In genomic region chr3:36901588-36901987, GRCh38 we compare ENCODE assay signal across 22 cellular contexts. TPM values are rescaled to one million over a fixed set of nuclear protein-coding genes. Genes with fewer than 3 reads are reported as not detected.
DNase-seq lines count a peak whose midpoint lies in the region; ATAC-seq and TF ChIP-seq lines count a peak whose summit lies in the region.
"Had no signal": no experiment of that assay in that cellular context is flagged by ENCODE, and none has a peak within 500 bp of the region (broad histone marks: within the 10 kb centered on the region; RNA-seq: fewer than 3 reads in every experiment).

No MANE protein-coding gene starts in this region.

- H2AFZ ChIP-seq in SU-DHL-6 (ENCODE audit: low read depth, low read length, severe bottlenecking) = peak overlapping the region; percentile 32

- peaks cover 30% of the 10 kb centered on the region for H3K36me3 Mint-ChIP-seq in stimulated activated naive CD8-positive, alpha-beta T cell treated with anti-CD3 and anti-CD28 coated beads, Interleukin-15, Interleukin-2, amounts not matched to agents 100 ng/mL and 50 ng/mL, for 24 hours (ENCODE audit: low read depth)
- peaks cover 17 to 22% of the 10 kb centered on the region in 2 donors for H3K36me3 Mint-ChIP-seq in naive B cell
- peaks cover 82% of the 10 kb centered on the region for H3K36me3 Mint-ChIP-seq in activated CD8-positive, alpha-beta T cell treated with anti-CD3 and anti-CD28 coated beads, Interleukin-2, amount 10 ng/mL, durations not matched to agents 7 days and 5 days (ENCODE audit: low read depth)

- POLR2A ChIA-PET in activated CD8-positive, alpha-beta T cell treated with anti-CD3 and anti-CD28 coated beads, Interleukin-2, amount 10 ng/mL, durations not matched to agents 7 days and 5 days (lab: Charles Lee) = no interaction called here

- no peaks in the 10 kb centered on the region for H3K27me3 ChIP-seq in SU-DHL-6 (ENCODE audit: low read length)
- H3K27me3 ChIP-seq: neutrophil, Peyer's patch, upper lobe of right lung had no signal

- H3K9me2 ChIP-seq in SU-DHL-6 (replicated peaks; ENCODE audit: insufficient read depth, low read length) = no peaks in the 10 kb centered on the region

- H4K20me1 ChIP-seq in SU-DHL-6 (ENCODE audit: low read depth, low read length) = no peaks in the 10 kb centered on the region

- H3F3A ChIP-seq in SU-DHL-6 (ENCODE audit: insufficient read depth) = peaks cover 18% of the 10 kb centered on the region

- CTCF ChIA-PET in activated CD8-positive, alpha-beta T cell treated with anti-CD3 and anti-CD28 coated beads, Interleukin-2, amount 10 ng/mL, durations not matched to agents 7 days and 5 days (lab: Charles Lee) = interaction anchor here (0.9 to 9.3 kb wide), 4 partner anchors 8 to 57 kb away, joined by 3 to 84 read pairs (median 8); no protein-coding TSS in a partner anchor

- TF ChIP-seq CTCF in SU-DHL-6 (IDR thresholded peaks at IDR 0.05; ENCODE audit: insufficient read depth, low read length, poor library complexity, severe bottlenecking) = no peak

- no peak overlapping the region for H3K4me3 Mint-ChIP-seq in stimulated activated naive CD8-positive, alpha-beta T cell treated with anti-CD3 and anti-CD28 coated beads, Interleukin-15, Interleukin-2, amounts not matched to agents 100 ng/mL and 50 ng/mL, for 24 hours
- H3K4me3 Mint-ChIP-seq in stimulated activated naive CD8-positive, alpha-beta T cell treated with anti-CD3 and anti-CD28 coated beads, Interleukin-15, amount 100 ng/mL, for 72 hours = peak overlapping the region in 1 of 2 donors; percentile 5
- peak overlapping the region in 6 of 8 donors; percentile 7 to 87 (median 68) for H3K4me3 Mint-ChIP-seq in naive B cell
- no peak overlapping the region for H3K4me3 Mint-ChIP-seq in activated CD8-positive, alpha-beta T cell treated with anti-CD3 and anti-CD28 coated beads, Interleukin-2, amount 10 ng/mL, durations not matched to agents 7 days and 5 days
- H3K4me3 Mint-ChIP-seq: activated T-helper 1 cell treated with anti-CD3 and anti-CD28 coated beads, Interleukin-12 subunit alpha, Interleukin-12 subunit beta, Interleukin-2, Interleukin-4 antibody, amounts not matched to agents 30 ng/mL and 10 ng/mL and 1 ng/mL, durations not matched to agents 14 hours and 24 hours and 36 hours had no signal

- H3K4me2 ChIP-seq in SU-DHL-6 (ENCODE audit: low read depth, low read length, poor library complexity, severe bottlenecking) = peak overlapping the region; percentile 85

- H3K9me3 Mint-ChIP-seq in stimulated activated naive CD8-positive, alpha-beta T cell treated with anti-CD3 and anti-CD28 coated beads, Interleukin-15, Interleukin-2, amounts not matched to agents 100 ng/mL and 50 ng/mL, for 24 hours = no peaks in the 10 kb centered on the region
- no peaks in the 10 kb centered on the region for H3K9me3 Mint-ChIP-seq in stimulated activated naive CD8-positive, alpha-beta T cell treated with anti-CD3 and anti-CD28 coated beads, Interleukin-15, amount 100 ng/mL, for 72 hours
- H3K9me3 Mint-ChIP-seq in naive B cell = no peaks in the 10 kb centered on the region
- H3K9me3 Mint-ChIP-seq in activated CD8-positive, alpha-beta T cell treated with anti-CD3 and anti-CD28 coated beads, Interleukin-2, amount 10 ng/mL, durations not matched to agents 7 days and 5 days (ENCODE audit: insufficient read depth) = no peaks in the 10 kb centered on the region
- H3K9me3 Mint-ChIP-seq: activated naive CD4-positive, alpha-beta T cell treated with anti-CD3 and anti-CD28 coated beads, Interleukin-2, amount 50 U/mL, for 72 hours; activated T-helper 1 cell treated with anti-CD3 and anti-CD28 coated beads, Interleukin-12 subunit alpha, Interleukin-12 subunit beta, Interleukin-2, Interleukin-4 antibody, amounts not matched to agents 30 ng/mL and 10 ng/mL and 1 ng/mL, durations not matched to agents 14 hours and 24 hours and 36 hours had no signal

- H3K27me3 Mint-ChIP-seq in stimulated activated naive CD8-positive, alpha-beta T cell treated with anti-CD3 and anti-CD28 coated beads, Interleukin-15, Interleukin-2, amounts not matched to agents 100 ng/mL and 50 ng/mL, for 24 hours = no peaks in the 10 kb centered on the region
- H3K27me3 Mint-ChIP-seq in stimulated activated naive CD8-positive, alpha-beta T cell treated with anti-CD3 and anti-CD28 coated beads, Interleukin-15, amount 100 ng/mL, for 72 hours = no peaks in the 10 kb centered on the region
- H3K27me3 Mint-ChIP-seq in naive B cell = no peaks in the 10 kb centered on the region
- H3K27me3 Mint-ChIP-seq in activated CD8-positive, alpha-beta T cell treated with anti-CD3 and anti-CD28 coated beads, Interleukin-2, amount 10 ng/mL, durations not matched to agents 7 days and 5 days (ENCODE audit: low read depth) = no peaks in the 10 kb centered on the region

- ATAC-seq in stimulated activated naive CD8-positive, alpha-beta T cell treated with anti-CD3 and anti-CD28 coated beads, Interleukin-15, amount 100 ng/mL, for 72 hours = no peak
- ATAC-seq in naive B cell (ENCODE audit: low read depth in 2 of 2) (no peak), GM18867 (IDR thresholded peaks at IDR 0.05; ENCODE audit: unreplicated experiment) (no peak)
- ATAC-seq in activated CD8-positive, alpha-beta T cell treated with anti-CD3 and anti-CD28 coated beads, Interleukin-2, amount 10 ng/mL, durations not matched to agents 7 days and 5 days = no peak
- ATAC-seq: activated naive CD4-positive, alpha-beta T cell treated with anti-CD3 and anti-CD28 coated beads, Interleukin-2, amount 50 U/mL, for 72 hours; lower lobe of right lung; upper lobe of right lung had no signal

- H3K4me3 ChIP-seq in SU-DHL-6 (ENCODE audit: insufficient read depth, low read length, poor library complexity, severe bottlenecking) = no peak overlapping the region
- H3K4me3 ChIP-seq: lower lobe of right lung, Peyer's patch, upper lobe of right lung had no signal

- peak overlapping the region; percentile 74 for H3K27ac Mint-ChIP-seq in stimulated activated naive CD8-positive, alpha-beta T cell treated with anti-CD3 and anti-CD28 coated beads, Interleukin-15, Interleukin-2, amounts not matched to agents 100 ng/mL and 50 ng/mL, for 24 hours
- no peak overlapping the region for H3K27ac Mint-ChIP-seq in stimulated activated naive CD8-positive, alpha-beta T cell treated with anti-CD3 and anti-CD28 coated beads, Interleukin-15, amount 100 ng/mL, for 72 hours
- H3K27ac Mint-ChIP-seq in naive B cell = peak overlapping the region in 5 of 6 donors; percentile 57 to 97 (median 94)
- H3K27ac Mint-ChIP-seq in activated CD8-positive, alpha-beta T cell treated with anti-CD3 and anti-CD28 coated beads, Interleukin-2, amount 10 ng/mL, durations not matched to agents 7 days and 5 days = no peak overlapping the region
- H3K27ac Mint-ChIP-seq: activated T-helper 1 cell treated with anti-CD3 and anti-CD28 coated beads, Interleukin-12 subunit alpha, Interleukin-12 subunit beta, Interleukin-2, Interleukin-4 antibody, amounts not matched to agents 30 ng/mL and 10 ng/mL and 1 ng/mL, durations not matched to agents 14 hours and 24 hours and 36 hours had no signal

- no peaks in the 10 kb centered on the region for H3K79me2 ChIP-seq in SU-DHL-6 (ENCODE audit: insufficient read depth, low read length)

- peaks cover 78% of the 10 kb centered on the region for H3K4me1 Mint-ChIP-seq in stimulated activated naive CD8-positive, alpha-beta T cell treated with anti-CD3 and anti-CD28 coated beads, Interleukin-15, Interleukin-2, amounts not matched to agents 100 ng/mL and 50 ng/mL, for 24 hours (ENCODE audit: low read depth)
- H3K4me1 Mint-ChIP-seq in stimulated activated naive CD8-positive, alpha-beta T cell treated with anti-CD3 and anti-CD28 coated beads, Interleukin-15, amount 100 ng/mL, for 72 hours = peaks cover 71% of the 10 kb centered on the region
- peaks cover 49 to 85% (median 85%) of the 10 kb centered on the region in 3 donors for H3K4me1 Mint-ChIP-seq in naive B cell
- peaks cover 54% of the 10 kb centered on the region for H3K4me1 Mint-ChIP-seq in activated CD8-positive, alpha-beta T cell treated with anti-CD3 and anti-CD28 coated beads, Interleukin-2, amount 10 ng/mL, durations not matched to agents 7 days and 5 days (ENCODE audit: low read depth)

- peak overlapping the region; percentile 49; the same call in 1 of the 2 replicates for H3K9ac ChIP-seq in SU-DHL-6 (ENCODE audit: low read length)

- peak overlapping the region; percentile 85 for H3K27ac ChIP-seq in SU-DHL-6 (ENCODE audit: low read depth, low read length)
- H3K27ac ChIP-seq: C4-2B, lower lobe of right lung, upper lobe of right lung had no signal

- H3K9me3 ChIP-seq in SU-DHL-6 (ENCODE audit: insufficient read depth, low read length) = no peaks in the 10 kb centered on the region
- H3K9me3 ChIP-seq: lower lobe of right lung, neutrophil, Peyer's patch, upper lobe of right lung had no signal

- DNase-seq in stimulated activated naive CD8-positive, alpha-beta T cell treated with anti-CD3 and anti-CD28 coated beads, Interleukin-15, amount 100 ng/mL, for 72 hours = no peak
- no peak for DNase-seq in naive B cell
- DNase-seq in AG20443 (ENCODE audit: low spot score) = no peak
- DNase-seq in dedifferentiated amniotic fluid mesenchymal stem cell (ENCODE audit: extremely low spot score) = no peak
- no peak for DNase-seq in activated CD8-positive, alpha-beta T cell treated with anti-CD3 and anti-CD28 coated beads, Interleukin-2, amount 10 ng/mL, durations not matched to agents 7 days and 5 days
- DNase-seq: activated CD4-positive, alpha-beta T cell treated with anti-CD3 and anti-CD28 coated beads for 4 hours; caudate nucleus; dermis blood vessel endothelial cell; DMS 273 treated with DMSO at 0.1 percent for 48 hours; lower lobe of right lung; MM.1S; NCI-H1436; Peyer's patch; stimulated activated CD8-positive, alpha-beta memory T cell treated with anti-CD3 and anti-CD28 coated beads, Interleukin-4, amount 100 ng/mL, for 48 hours; upper lobe of right lung had no signal

- H3K36me3 ChIP-seq in SU-DHL-6 (ENCODE audit: low read length) = 0 out of 2 replicates have a peak, but pooled peaks cover 4% of the 10 kb centered on the region

RNA-seq across cellular contexts. Expression of gene TRANK1, which starts 43.3 kb away (rescaled TPM):
- polyA plus RNA-seq in naive B cell (ENCODE audit: low read depth in 6 of 6) = 10 to 100 TPM in 5 of 6 donors, under 1 TPM in 1; 0.56 to 25.1 (median 20.4) TPM
- 10 to 100 TPM; 49.3 to 52.3 TPM for total RNA-seq in activated CD8-positive, alpha-beta T cell treated with anti-CD3 and anti-CD28 coated beads, Interleukin-2, amount 10 ng/mL, durations not matched to agents 7 days and 5 days

Comparison
In these comparisons a context has a peak if more than half of its experiments do, and no peak if none do; other contexts are left out.
1. H3K27ac Mint-ChIP-seq: peak in stimulated activated naive CD8-positive, alpha-beta T cell treated with anti-CD3 and anti-CD28 coated beads, Interleukin-15, Interleukin-2, amounts not matched to agents 100 ng/mL and 50 ng/mL, for 24 hours (single experiment) and naive B cell (5 of 6); none in stimulated activated naive CD8-positive, alpha-beta T cell treated with anti-CD3 and anti-CD28 coated beads, Interleukin-15, amount 100 ng/mL, for 72 hours (0 of 2) and activated CD8-positive, alpha-beta T cell treated with anti-CD3 and anti-CD28 coated beads, Interleukin-2, amount 10 ng/mL, durations not matched to agents 7 days and 5 days (single experiment).
2. H3K4me3 Mint-ChIP-seq: peak in naive B cell (6 of 8); none in stimulated activated naive CD8-positive, alpha-beta T cell treated with anti-CD3 and anti-CD28 coated beads, Interleukin-15, Interleukin-2, amounts not matched to agents 100 ng/mL and 50 ng/mL, for 24 hours (single experiment) and activated CD8-positive, alpha-beta T cell treated with anti-CD3 and anti-CD28 coated beads, Interleukin-2, amount 10 ng/mL, durations not matched to agents 7 days and 5 days (single experiment).